In the genomic region with DNA sequence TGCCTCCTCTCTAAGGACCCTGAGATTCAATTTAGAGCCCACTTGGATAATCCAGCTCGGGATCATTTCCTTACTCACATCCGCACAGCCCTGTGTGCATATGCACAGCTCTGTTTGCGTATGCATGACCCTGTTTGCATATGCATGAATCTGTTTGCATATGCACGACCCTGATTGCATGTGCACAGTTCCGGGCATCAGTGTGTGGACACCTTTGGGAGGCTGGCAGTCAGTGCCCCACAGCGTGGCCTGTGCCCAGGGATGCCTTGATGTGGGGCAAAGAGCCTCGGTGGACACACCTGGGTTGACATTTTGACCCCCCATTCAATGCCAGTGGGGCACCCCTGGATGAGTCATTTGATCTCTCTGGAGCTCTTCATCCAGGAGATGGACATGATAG, we compare ENCODE assay signal across 33 cellular contexts. TPM values are rescaled to one million over a fixed set of nuclear protein-coding genes. Genes with fewer than 3 reads are reported as not detected.
DNase-seq lines count a peak whose midpoint lies in the region; ATAC-seq lines count a peak whose summit lies in the region.
"Had no signal": no experiment of that assay in that cellular context is flagged by ENCODE, and none has a peak within 500 bp of the region (broad histone marks: within the 10 kb centered on the region; RNA-seq: fewer than 3 reads in every experiment).

No MANE protein-coding gene starts in this region.

- no peaks in the 10 kb centered on the region for H3K36me3 Mint-ChIP-seq in T-helper 2 cell treated with Interferon-gamma antibody and Interleukin-4, amounts not matched to agents 5 μg/mL and 100 μg/mL, for 36 hours (ENCODE audit: low read depth)
- H3K36me3 Mint-ChIP-seq: CD14-positive monocyte, mesothelial cell of epicardium had no signal

- H3K4me1 Mint-ChIP-seq in T-helper 2 cell treated with Interferon-gamma antibody and Interleukin-4, amounts not matched to agents 5 μg/mL and 100 μg/mL, for 36 hours (ENCODE audit: low read depth): peaks cover 17% of the 10 kb centered on the region
- H3K4me1 Mint-ChIP-seq: mesothelial cell of epicardium had no signal

- no peak for DNase-seq in T-helper 2 cell treated with Interferon-gamma antibody and Interleukin-4, amounts not matched to agents 5 μg/mL and 100 μg/mL, for 36 hours (ENCODE audit: low spot score)
- no peak for DNase-seq in T-helper 2 cell
- DNase-seq in NCI-H526 (lab: John Stamatoyannopoulos, UW): peak; percentile 93 to 96
- DNase-seq in ecto neural progenitor cell (ENCODE audit: low spot score): peak; percentile 23
- DNase-seq in sciatic nerve (ENCODE audit: low spot score): peak; percentile 26
- no peak for DNase-seq in epidermal melanocyte (ENCODE audit: insufficient read length, low spot score)
- DNase-seq in 8988T: no peak
- DNase-seq: activated CD4-positive, alpha-beta T cell treated with anti-CD3 and anti-CD28 coated beads for 1 hour; activated CD8-positive, alpha-beta T cell treated with anti-CD3 and anti-CD28 coated beads for 36 hours; activated gamma-delta T cell; DMS79; foreskin keratinocyte; GDM1; GOT3; heart left ventricle; kidney; naive B cell; NCI-H1092 treated with DMSO at 0.1 percent for 48 hours; NCI-H1694 treated with DMSO at 0.1 percent for 48 hours; NCI-H446; nucleus accumbens; SK-N-SH; stimulated activated CD4-positive, alpha-beta T cell treated with anti-CD3 and anti-CD28 coated beads, Interleukin-15, amount 100 ng/mL, for 24 hours; stimulated activated CD4-positive, alpha-beta T cell treated with anti-CD3 and anti-CD28 coated beads, Interleukin-4, amount 100 ng/mL, for 4 hours; substantia nigra; trophoblast cell had no signal

- H3K4me3 Mint-ChIP-seq in T-helper 2 cell treated with Interferon-gamma antibody and Interleukin-4, amounts not matched to agents 5 μg/mL and 100 μg/mL, for 36 hours: no peak overlapping the region
- H3K4me3 Mint-ChIP-seq: activated CD8-positive, alpha-beta T cell treated with anti-CD3 and anti-CD28 coated beads for 36 hours; mesothelial cell of epicardium; stimulated activated effector memory CD8-positive, alpha-beta T cell treated with anti-CD3 and anti-CD28 coated beads, Interleukin-12 subunit alpha, Interleukin-12 subunit beta, amount 100 ng/mL, for 72 hours had no signal

- H3K27ac Mint-ChIP-seq in T-helper 2 cell treated with Interferon-gamma antibody and Interleukin-4, amounts not matched to agents 5 μg/mL and 100 μg/mL, for 36 hours: peak overlapping the region; percentile 45
- H3K27ac Mint-ChIP-seq: activated CD8-positive, alpha-beta T cell treated with anti-CD3 and anti-CD28 coated beads for 36 hours; CD14-positive monocyte; mesothelial cell of epicardium; naive B cell; stimulated activated effector memory CD8-positive, alpha-beta T cell treated with anti-CD3 and anti-CD28 coated beads, Interleukin-12 subunit alpha, Interleukin-12 subunit beta, amount 100 ng/mL, for 72 hours had no signal

- ATAC-seq in sciatic nerve (no peak), GM18868 (IDR thresholded peaks at IDR 0.05; ENCODE audit: unreplicated experiment) (no peak)
- ATAC-seq: activated CD8-positive, alpha-beta T cell treated with anti-CD3 and anti-CD28 coated beads for 36 hours; foreskin keratinocyte; heart left ventricle; stimulated activated effector memory CD8-positive, alpha-beta T cell treated with anti-CD3 and anti-CD28 coated beads, Interleukin-12 subunit alpha, Interleukin-12 subunit beta, amount 100 ng/mL, for 72 hours had no signal

- peaks cover 5% of the 10 kb centered on the region for H3K9me3 Mint-ChIP-seq in T-helper 2 cell treated with Interferon-gamma antibody and Interleukin-4, amounts not matched to agents 5 μg/mL and 100 μg/mL, for 36 hours

- intact Hi-C loops in sciatic nerve (cut with DNase I): no loop called here

- peaks cover 25% of the 10 kb centered on the region for H3K27me3 Mint-ChIP-seq in T-helper 2 cell treated with Interferon-gamma antibody and Interleukin-4, amounts not matched to agents 5 μg/mL and 100 μg/mL, for 36 hours (ENCODE audit: low read depth)
- H3K27me3 Mint-ChIP-seq: activated CD8-positive, alpha-beta T cell treated with anti-CD3 and anti-CD28 coated beads for 36 hours; naive B cell had no signal

RNA-seq across cellular contexts. Expression of a gene that starts 41.1 kb away (rescaled TPM):
- total RNA-seq in sciatic nerve: 1.2 TPM
- total RNA-seq: activated CD8-positive, alpha-beta T cell treated with anti-CD3 and anti-CD28 coated beads for 36 hours; cardiac septum; esophagus muscularis mucosa; T-helper 1 cell treated with Interleukin-12 subunit alpha and Interleukin-12 subunit beta and Interleukin-4 antibody, amounts not matched to agents 30 ng/mL and 1 ng/mL, for 36 hours had no signal

Comparison
In these comparisons a context has a peak if more than half of its experiments do, and no peak if none do; other contexts are left out.
1. DNase-seq: peak in NCI-H526 (2 of 2), ecto neural progenitor cell (single experiment) and sciatic nerve (single experiment); none in T-helper 2 cell treated with Interferon-gamma antibody and Interleukin-4, amounts not matched to agents 5 μg/mL and 100 μg/mL, for 36 hours (single experiment), T-helper 2 cell (0 of 5), epidermal melanocyte (single experiment) and 8988T (single experiment).